Comparison of ENCODE assay signal across 10 cellular contexts in genomic region chr22:29503811-29504372, GRCh38. TPM values are rescaled to one million over a fixed set of nuclear protein-coding genes. Genes with fewer than 3 reads are reported as not detected.
A peak's percentile ranks its signal among the peaks of the same experiment; 100 is the strongest.
DNase-seq lines count a peak whose midpoint lies in the region; ATAC-seq and TF ChIP-seq lines count a peak whose summit lies in the region.
"Had no signal": no experiment of that assay in that cellular context is flagged by ENCODE, and none has a peak within 500 bp of the region (broad histone marks: within the 10 kb centered on the region; RNA-seq: fewer than 3 reads in every experiment).

No MANE protein-coding gene starts in this region.

- no peak for ATAC-seq in GM21390 (IDR thresholded peaks at IDR 0.05; ENCODE audit: unreplicated experiment)
- no peak for ATAC-seq in HG02973 (IDR thresholded peaks at IDR 0.05; ENCODE audit: unreplicated experiment)

- H3K27ac ChIP-seq in esophagus squamous epithelium, result no peak overlapping the region
- H3K27ac ChIP-seq: neutrophil had no signal

- CTCF ChIA-PET in BJ (lab: Yijun Ruan, JAX), result interaction anchor here (0.7 to 1.5 kb wide), 2 partner anchors 18 to 108 kb away, joined by 4 to 5 read pairs; no protein-coding TSS in a partner anchor

- POLR2A ChIA-PET in BJ (lab: Charles Lee), result interaction anchor here (0.6 kb wide), 1 partner anchor 11 kb away, joined by 3 read pairs; no protein-coding TSS in a partner anchor

- H3K9me3 ChIP-seq in esophagus squamous epithelium, result no peaks in the 10 kb centered on the region
- H3K9me3 ChIP-seq: neutrophil had no signal

- DNase-seq in BJ (ENCODE audit: low read depth) (peak; percentile 30), NCI-H2171 (lab: John Stamatoyannopoulos, UW) (peak; percentile 70), choroid plexus epithelial cell (ENCODE audit: low read depth) (peak; percentile 86), medulla oblongata (ENCODE audit: extremely low spot score) (peak; percentile 77), esophagus squamous epithelium (lab: John Stamatoyannopoulos, UW) (no peak)
- no peak for DNase-seq in effector CD8-positive, alpha-beta T cell (lab: John Stamatoyannopoulos, UW)
- DNase-seq: activated naive CD4-positive, alpha-beta T cell treated with anti-CD3 and anti-CD28 coated beads, Interleukin-2, amount 10 ng/mL, durations not matched to agents 7 days and 5 days had no signal

- H3K27me3 ChIP-seq in BJ (ENCODE audit: control insufficient read depth, insufficient read depth, low read length) (no peaks in the 10 kb centered on the region), esophagus squamous epithelium (no peaks in the 10 kb centered on the region)
- H3K27me3 ChIP-seq: neutrophil had no signal

- no peak overlapping the region for H3K4me3 ChIP-seq in BJ (ENCODE audit: low read depth, low read length)
- H3K4me3 ChIP-seq in choroid plexus epithelial cell (ENCODE audit: low read depth, low read length), result no peak overlapping the region
- no peak overlapping the region for H3K4me3 ChIP-seq in esophagus squamous epithelium

- H3K4me1 ChIP-seq in esophagus squamous epithelium, result peaks cover 0 to 7% (median 0%) of the 10 kb centered on the region in 3 donors

- no peak for TF ChIP-seq CTCF in BJ (IDR thresholded peaks at IDR 0.05; ENCODE audit: insufficient read depth, low read depth, low read length)
- no peak for TF ChIP-seq CTCF in choroid plexus epithelial cell (conservative IDR thresholded peaks at IDR 0.05; ENCODE audit: low read depth, low read length)
- TF ChIP-seq CTCF in esophagus squamous epithelium (IDR thresholded peaks at IDR 0.05), result no peak

- no peak for TF ChIP-seq POLR2A in esophagus squamous epithelium (IDR thresholded peaks at IDR 0.05)

- 66 to 71% methylated on average over 6 to 7 of the region's 7 CpGs for WGBS in esophagus squamous epithelium, 2 donors

- H3K36me3 ChIP-seq in BJ (ENCODE audit: control insufficient read depth, insufficient read depth, low read length) (peaks cover 7% of the 10 kb centered on the region), esophagus squamous epithelium (peaks cover 0 to 41% (median 5%) of the 10 kb centered on the region in 3 donors)

- intact Hi-C loops in esophagus squamous epithelium (cut with DNase I), result no loop called here

RNA-seq across cellular contexts. Expression of gene NEFH, which starts 23.9 kb away (rescaled TPM):
- 0.94 and 1.2 TPM in 2 replicates for polyA plus RNA-seq in BJ (2011; rRNA removed)
- polyA minus RNA-seq in BJ (2011; rRNA and poly(A)+ RNA removed), result 0.31 and 0.52 TPM in 2 replicates
- total RNA-seq in esophagus squamous epithelium, result under 1 TPM in 2 of 4 donors, not detected in 2; 0.44 to 0.95 TPM

RNA-seq across cellular contexts. Expression of gene THOC5, which starts 49.7 kb away (rescaled TPM):
- 89.1 and 119 TPM in 2 replicates for polyA plus RNA-seq in BJ (2011; rRNA removed)
- 58.1 and 82.4 TPM in 2 replicates for polyA minus RNA-seq in BJ (2011; rRNA and poly(A)+ RNA removed)
- total RNA-seq in esophagus squamous epithelium, result 10 to 100 TPM; 17.5 to 32.0 (median 25.6) TPM

Comparison
In these comparisons a context has a peak if more than half of its experiments do, and no peak if none do; other contexts are left out.
1. DNase-seq: peak in BJ (single experiment), NCI-H2171 (single experiment), choroid plexus epithelial cell (single experiment) and medulla oblongata (single experiment); none in esophagus squamous epithelium (single experiment) and effector CD8-positive, alpha-beta T cell (single experiment).